1 cellular context compared by ENCODE assay signal in genomic region chr18:55857961-55858360, GRCh38.
TF ChIP-seq lines count a peak whose summit lies in the region.

No MANE protein-coding gene starts in this region.

TF ChIP-seq in IMR-90, 13 proteins besides CTCF, POLR2A, EP300 and RAD21 (continued from another document):
- TF ChIP-seq BHLHE40 (IDR thresholded peaks at IDR 0.05; ENCODE audit: low read depth, low read length) (no peak), FOS (IDR thresholded peaks at IDR 0.05; ENCODE audit: low read depth, low read length) (no peak), RCOR1 (IDR thresholded peaks at IDR 0.05; ENCODE audit: insufficient replicate concordance, low read length) (no peak)
